2 cellular contexts compared by ENCODE assay signal in the genomic region with DNA sequence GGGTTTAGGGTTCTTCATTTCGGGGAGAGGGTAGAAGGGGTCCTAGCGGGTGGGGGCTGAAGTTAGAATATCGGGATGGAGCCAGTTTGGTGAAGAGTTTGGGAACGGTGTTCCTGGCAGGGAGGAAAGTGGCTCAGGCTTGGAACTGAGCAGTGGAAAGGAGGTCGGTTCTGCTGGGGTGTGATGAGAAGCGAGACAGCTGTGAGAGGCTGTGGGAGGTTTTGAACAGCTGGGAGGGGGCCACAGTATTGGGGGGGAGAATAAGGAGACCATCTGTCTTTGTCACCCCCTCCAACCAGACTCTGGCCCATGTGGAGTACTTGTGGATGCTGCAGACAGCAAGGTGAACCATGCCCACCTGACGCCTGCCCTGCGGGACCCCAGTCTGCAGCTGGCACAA.
TF ChIP-seq lines count a peak whose summit lies in the region.

No MANE protein-coding gene starts in this region.

TF ChIP-seq in HepG2, 621 proteins besides CTCF, POLR2A, EP300 and RAD21 (continues in another document):
- TF ChIP-seq, protein P1, sequence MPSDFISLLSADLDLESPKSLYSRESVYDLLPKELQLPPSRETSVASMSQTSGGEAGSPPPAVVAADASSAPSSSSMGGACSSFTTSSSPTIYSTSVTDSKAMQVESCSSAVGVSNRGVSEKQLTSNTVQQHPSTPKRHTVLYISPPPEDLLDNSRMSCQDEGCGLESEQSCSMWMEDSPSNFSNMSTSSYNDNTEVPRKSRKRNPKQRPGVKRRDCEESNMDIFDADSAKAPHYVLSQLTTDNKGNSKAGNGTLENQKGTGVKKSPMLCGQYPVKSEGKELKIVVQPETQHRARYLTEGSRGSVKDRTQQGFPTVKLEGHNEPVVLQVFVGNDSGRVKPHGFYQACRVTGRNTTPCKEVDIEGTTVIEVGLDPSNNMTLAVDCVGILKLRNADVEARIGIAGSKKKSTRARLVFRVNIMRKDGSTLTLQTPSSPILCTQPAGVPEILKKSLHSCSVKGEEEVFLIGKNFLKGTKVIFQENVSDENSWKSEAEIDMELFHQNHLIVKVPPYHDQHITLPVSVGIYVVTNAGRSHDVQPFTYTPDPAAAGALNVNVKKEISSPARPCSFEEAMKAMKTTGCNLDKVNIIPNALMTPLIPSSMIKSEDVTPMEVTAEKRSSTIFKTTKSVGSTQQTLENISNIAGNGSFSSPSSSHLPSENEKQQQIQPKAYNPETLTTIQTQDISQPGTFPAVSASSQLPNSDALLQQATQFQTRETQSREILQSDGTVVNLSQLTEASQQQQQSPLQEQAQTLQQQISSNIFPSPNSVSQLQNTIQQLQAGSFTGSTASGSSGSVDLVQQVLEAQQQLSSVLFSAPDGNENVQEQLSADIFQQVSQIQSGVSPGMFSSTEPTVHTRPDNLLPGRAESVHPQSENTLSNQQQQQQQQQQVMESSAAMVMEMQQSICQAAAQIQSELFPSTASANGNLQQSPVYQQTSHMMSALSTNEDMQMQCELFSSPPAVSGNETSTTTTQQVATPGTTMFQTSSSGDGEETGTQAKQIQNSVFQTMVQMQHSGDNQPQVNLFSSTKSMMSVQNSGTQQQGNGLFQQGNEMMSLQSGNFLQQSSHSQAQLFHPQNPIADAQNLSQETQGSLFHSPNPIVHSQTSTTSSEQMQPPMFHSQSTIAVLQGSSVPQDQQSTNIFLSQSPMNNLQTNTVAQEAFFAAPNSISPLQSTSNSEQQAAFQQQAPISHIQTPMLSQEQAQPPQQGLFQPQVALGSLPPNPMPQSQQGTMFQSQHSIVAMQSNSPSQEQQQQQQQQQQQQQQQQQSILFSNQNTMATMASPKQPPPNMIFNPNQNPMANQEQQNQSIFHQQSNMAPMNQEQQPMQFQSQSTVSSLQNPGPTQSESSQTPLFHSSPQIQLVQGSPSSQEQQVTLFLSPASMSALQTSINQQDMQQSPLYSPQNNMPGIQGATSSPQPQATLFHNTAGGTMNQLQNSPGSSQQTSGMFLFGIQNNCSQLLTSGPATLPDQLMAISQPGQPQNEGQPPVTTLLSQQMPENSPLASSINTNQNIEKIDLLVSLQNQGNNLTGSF (CRISPR knock-in tag; IDR thresholded peaks at IDR 0.05) = no peak
- TF ChIP-seq, protein P2, sequence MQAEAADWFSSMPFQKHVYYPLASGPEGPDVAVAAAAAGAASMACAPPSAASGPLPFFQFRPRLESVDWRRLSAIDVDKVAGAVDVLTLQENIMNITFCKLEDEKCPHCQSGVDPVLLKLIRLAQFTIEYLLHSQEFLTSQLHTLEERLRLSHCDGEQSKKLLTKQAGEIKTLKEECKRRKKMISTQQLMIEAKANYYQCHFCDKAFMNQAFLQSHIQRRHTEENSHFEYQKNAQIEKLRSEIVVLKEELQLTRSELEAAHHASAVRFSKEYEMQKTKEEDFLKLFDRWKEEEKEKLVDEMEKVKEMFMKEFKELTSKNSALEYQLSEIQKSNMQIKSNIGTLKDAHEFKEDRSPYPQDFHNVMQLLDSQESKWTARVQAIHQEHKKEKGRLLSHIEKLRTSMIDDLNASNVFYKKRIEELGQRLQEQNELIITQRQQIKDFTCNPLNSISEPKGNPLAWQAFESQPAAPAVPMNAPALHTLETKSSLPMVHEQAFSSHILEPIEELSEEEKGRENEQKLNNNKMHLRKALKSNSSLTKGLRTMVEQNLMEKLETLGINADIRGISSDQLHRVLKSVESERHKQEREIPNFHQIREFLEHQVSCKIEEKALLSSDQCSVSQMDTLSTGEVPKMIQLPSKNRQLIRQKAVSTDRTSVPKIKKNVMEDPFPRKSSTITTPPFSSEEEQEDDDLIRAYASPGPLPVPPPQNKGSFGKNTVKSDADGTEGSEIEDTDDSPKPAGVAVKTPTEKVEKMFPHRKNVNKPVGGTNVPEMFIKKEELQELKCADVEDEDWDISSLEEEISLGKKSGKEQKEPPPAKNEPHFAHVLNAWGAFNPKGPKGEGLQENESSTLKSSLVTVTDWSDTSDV (CRISPR knock-in tag; IDR thresholded peaks at IDR 0.05) = 0 out of 2 replicates have a peak, but pooled peaks have one; percentile 19
- TF ChIP-seq, protein P3, sequence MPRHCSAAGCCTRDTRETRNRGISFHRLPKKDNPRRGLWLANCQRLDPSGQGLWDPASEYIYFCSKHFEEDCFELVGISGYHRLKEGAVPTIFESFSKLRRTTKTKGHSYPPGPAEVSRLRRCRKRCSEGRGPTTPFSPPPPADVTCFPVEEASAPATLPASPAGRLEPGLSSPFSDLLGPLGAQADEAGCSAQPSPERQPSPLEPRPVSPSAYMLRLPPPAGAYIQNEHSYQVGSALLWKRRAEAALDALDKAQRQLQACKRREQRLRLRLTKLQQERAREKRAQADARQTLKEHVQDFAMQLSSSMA (CRISPR knock-in tag; IDR thresholded peaks at IDR 0.05) = no peak
- TF ChIP-seq ZNF709 (CRISPR knock-in tag; IDR thresholded peaks at IDR 0.05) = peak; percentile 11; the same call in 1 of the 2 replicates
- TF ChIP-seq AGO2 (optimal IDR thresholded peaks at IDR 0.05; ENCODE audit: low read depth, low read length) = no peak

TF ChIP-seq in GM12891, 5 proteins besides CTCF, POLR2A, EP300 and RAD21:
- TF ChIP-seq POU2F2 (IDR thresholded peaks at IDR 0.05; ENCODE audit: low read depth, low read length) = no peak
- no peak for TF ChIP-seq POLR2AphosphoS5 (IDR thresholded peaks at IDR 0.05; ENCODE audit: low read depth, low read length)
- TF ChIP-seq TAF1 (IDR thresholded peaks at IDR 0.05; ENCODE audit: low read depth, low read length) = no peak
- TF ChIP-seq SPI1 (IDR thresholded peaks at IDR 0.05; ENCODE audit: low read depth, low read length) = no peak
- no peak for TF ChIP-seq PAX5 (IDR thresholded peaks at IDR 0.05; ENCODE audit: insufficient read depth, low read length, severe bottlenecking)
